In the genomic region with DNA sequence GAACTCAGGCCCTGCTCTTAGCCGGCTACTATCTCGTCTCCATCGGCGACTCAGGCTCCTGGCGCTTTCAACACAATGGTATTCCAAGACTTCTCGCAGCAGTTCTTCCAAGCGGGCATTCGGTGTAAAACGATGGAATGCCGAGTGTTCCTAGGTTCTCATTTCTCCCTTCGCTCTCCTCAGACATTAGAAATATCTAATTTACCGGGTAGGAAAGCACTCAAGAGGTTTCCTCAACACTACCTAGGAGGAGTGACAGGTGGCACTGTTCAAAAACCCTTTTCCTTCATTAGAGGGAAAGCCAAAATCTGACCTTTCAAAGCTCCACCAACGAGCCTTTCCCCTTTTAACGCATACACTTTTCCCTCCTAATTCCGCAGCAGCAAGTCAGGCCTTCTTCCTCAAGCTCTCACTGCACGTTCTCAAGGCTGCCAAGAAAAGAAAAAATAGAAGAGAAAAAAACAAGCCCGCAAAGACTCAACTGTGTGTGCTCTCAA, we compare ENCODE assay signal across 8 cellular contexts. TPM values are rescaled to one million over a fixed set of nuclear protein-coding genes. Genes with fewer than 3 reads are reported as not detected.
DNase-seq lines count a peak whose midpoint lies in the region; ATAC-seq and TF ChIP-seq lines count a peak whose summit lies in the region.

No MANE protein-coding gene starts in this region.

- no peak for DNase-seq in activated CD8-positive, alpha-beta memory T cell treated with anti-CD3 and anti-CD28 coated beads, Interleukin-2, amount 10 ng/mL, durations not matched to agents 7 days and 5 days
- no peak for DNase-seq in activated CD8-positive, alpha-beta memory T cell treated with anti-CD3 and anti-CD28 coated beads for 24 hours
- DNase-seq in RWPE2 (ENCODE audit: low spot score) (no peak), midbrain (lab: John Stamatoyannopoulos, UW) (no peak), Ammon's horn (ENCODE audit: low spot score) (no peak)
- peak in 2 of 3 experiments; percentile 27 to 29 for DNase-seq in effector memory CD8-positive, alpha-beta T cell

- no peaks in the 10 kb centered on the region for H3K9me3 Mint-ChIP-seq in activated CD8-positive, alpha-beta memory T cell treated with anti-CD3 and anti-CD28 coated beads, Interleukin-2, amount 10 ng/mL, durations not matched to agents 7 days and 5 days (ENCODE audit: low read depth)
- no peaks in the 10 kb centered on the region for H3K9me3 Mint-ChIP-seq in effector memory CD8-positive, alpha-beta T cell

- peak overlapping the region; percentile 57 for H3K27ac ChIP-seq in RWPE2 (ENCODE audit: poor library complexity, severe bottlenecking)
- H3K27ac ChIP-seq in muscle layer of duodenum (ENCODE audit: low read length): peak overlapping the region; percentile 49

- CTCF ChIA-PET in activated CD8-positive, alpha-beta memory T cell treated with anti-CD3 and anti-CD28 coated beads, Interleukin-2, amount 10 ng/mL, durations not matched to agents 7 days and 5 days (lab: Charles Lee): interaction anchor here (0.7 to 4.3 kb wide), 29 partner anchors 8 to 338 kb away, joined by 3 to 56 read pairs (median 5); a partner anchor contains a TSS

- no peaks in the 10 kb centered on the region for H3K27me3 ChIP-seq in RWPE2 (ENCODE audit: insufficient read depth, poor library complexity, severe bottlenecking)
- H3K27me3 ChIP-seq in muscle layer of duodenum (ENCODE audit: low read depth, low read length): no peaks in the 10 kb centered on the region

- H3K36me3 Mint-ChIP-seq in activated CD8-positive, alpha-beta memory T cell treated with anti-CD3 and anti-CD28 coated beads, Interleukin-2, amount 10 ng/mL, durations not matched to agents 7 days and 5 days: peaks cover 47% of the 10 kb centered on the region
- H3K36me3 Mint-ChIP-seq in effector memory CD8-positive, alpha-beta T cell (ENCODE audit: insufficient read depth): peaks cover 44% of the 10 kb centered on the region

- peak overlapping the region; percentile 92 for H3K27ac Mint-ChIP-seq in activated CD8-positive, alpha-beta memory T cell treated with anti-CD3 and anti-CD28 coated beads, Interleukin-2, amount 10 ng/mL, durations not matched to agents 7 days and 5 days
- H3K27ac Mint-ChIP-seq in effector memory CD8-positive, alpha-beta T cell: peak overlapping the region; percentile 65 to 85

- H3K9me3 ChIP-seq in RWPE2 (ENCODE audit: severe bottlenecking) (no peaks in the 10 kb centered on the region), muscle layer of duodenum (ENCODE audit: control insufficient read depth in 1 of 2, low read length in 2 of 2) (no peaks in the 10 kb centered on the region)

- H3K36me3 ChIP-seq in RWPE2 (ENCODE audit: low read depth): peaks cover 76% of the 10 kb centered on the region
- peaks cover 31 to 34% of the 10 kb centered on the region in 2 donors for H3K36me3 ChIP-seq in muscle layer of duodenum (ENCODE audit: control insufficient read depth in 1 of 2, insufficient read depth in 2 of 2, low read length in 2 of 2)

- peak; percentile 34 for TF ChIP-seq CTCF in RWPE2 (IDR thresholded peaks at IDR 0.05; ENCODE audit: poor library complexity, severe bottlenecking)

- ATAC-seq in activated CD8-positive, alpha-beta memory T cell treated with anti-CD3 and anti-CD28 coated beads, Interleukin-2, amount 10 ng/mL, durations not matched to agents 7 days and 5 days: peak; percentile 59
- ATAC-seq in HG02588 (IDR thresholded peaks at IDR 0.05; ENCODE audit: unreplicated experiment) (peak; percentile 22), RWPE2 (ENCODE audit: low read depth) (peak; percentile 33; the same call in 1 of the 3 replicates)
- peak; percentile 62 for ATAC-seq in effector memory CD8-positive, alpha-beta T cell (replicated peaks)

- H3K4me3 Mint-ChIP-seq in activated CD8-positive, alpha-beta memory T cell treated with anti-CD3 and anti-CD28 coated beads, Interleukin-2, amount 10 ng/mL, durations not matched to agents 7 days and 5 days: peak overlapping the region; percentile 99
- peak overlapping the region; percentile 86 to 88 for H3K4me3 Mint-ChIP-seq in effector memory CD8-positive, alpha-beta T cell

- peak overlapping the region; percentile 88 for H3K4me3 ChIP-seq in RWPE2 (ENCODE audit: severe bottlenecking)
- peak overlapping the region; percentile 82 to 99 for H3K4me3 ChIP-seq in muscle layer of duodenum (ENCODE audit: low read depth in 1 of 2, low read length in 2 of 2)

- no peaks in the 10 kb centered on the region for H3K27me3 Mint-ChIP-seq in activated CD8-positive, alpha-beta memory T cell treated with anti-CD3 and anti-CD28 coated beads, Interleukin-2, amount 10 ng/mL, durations not matched to agents 7 days and 5 days
- no peaks in the 10 kb centered on the region for H3K27me3 Mint-ChIP-seq in effector memory CD8-positive, alpha-beta T cell

- H3K4me1 ChIP-seq in RWPE2 (ENCODE audit: insufficient read depth, poor library complexity, severe bottlenecking) (peaks cover 11% of the 10 kb centered on the region), muscle layer of duodenum (ENCODE audit: control insufficient read depth in 1 of 2, insufficient read depth in 2 of 2, low read length in 2 of 2) (peaks cover 7 to 29% of the 10 kb centered on the region in 2 donors)

- H3K4me1 Mint-ChIP-seq in activated CD8-positive, alpha-beta memory T cell treated with anti-CD3 and anti-CD28 coated beads, Interleukin-2, amount 10 ng/mL, durations not matched to agents 7 days and 5 days: peaks cover 52% of the 10 kb centered on the region
- H3K4me1 Mint-ChIP-seq in effector memory CD8-positive, alpha-beta T cell (ENCODE audit: low read depth in 2 of 2): peaks cover 35 to 45% of the 10 kb centered on the region in 2 donors

RNA-seq across cellular contexts. Expression of a gene that starts 0.6 kb away (rescaled TPM):
- 100 to 1,000 TPM; 103 to 121 TPM for total RNA-seq in activated CD8-positive, alpha-beta memory T cell treated with anti-CD3 and anti-CD28 coated beads, Interleukin-2, amount 10 ng/mL, durations not matched to agents 7 days and 5 days

RNA-seq across cellular contexts. Expression of a gene that starts 16.8 kb away (rescaled TPM):
- total RNA-seq in activated CD8-positive, alpha-beta memory T cell treated with anti-CD3 and anti-CD28 coated beads, Interleukin-2, amount 10 ng/mL, durations not matched to agents 7 days and 5 days: 10 to 100 TPM; 86.1 to 93.7 TPM

Comparison
In these comparisons a context has a peak if more than half of its experiments do, and no peak if none do; other contexts are left out.
1. DNase-seq: peak in effector memory CD8-positive, alpha-beta T cell (2 of 3); none in activated CD8-positive, alpha-beta memory T cell treated with anti-CD3 and anti-CD28 coated beads, Interleukin-2, amount 10 ng/mL, durations not matched to agents 7 days and 5 days (single experiment), activated CD8-positive, alpha-beta memory T cell treated with anti-CD3 and anti-CD28 coated beads for 24 hours (single experiment), RWPE2 (single experiment), midbrain (single experiment) and Ammon's horn (single experiment).
2. Peak in every context shown above with its lines, with median percentiles within 50 percentile points of each other: ATAC-seq.